In the genomic region with DNA sequence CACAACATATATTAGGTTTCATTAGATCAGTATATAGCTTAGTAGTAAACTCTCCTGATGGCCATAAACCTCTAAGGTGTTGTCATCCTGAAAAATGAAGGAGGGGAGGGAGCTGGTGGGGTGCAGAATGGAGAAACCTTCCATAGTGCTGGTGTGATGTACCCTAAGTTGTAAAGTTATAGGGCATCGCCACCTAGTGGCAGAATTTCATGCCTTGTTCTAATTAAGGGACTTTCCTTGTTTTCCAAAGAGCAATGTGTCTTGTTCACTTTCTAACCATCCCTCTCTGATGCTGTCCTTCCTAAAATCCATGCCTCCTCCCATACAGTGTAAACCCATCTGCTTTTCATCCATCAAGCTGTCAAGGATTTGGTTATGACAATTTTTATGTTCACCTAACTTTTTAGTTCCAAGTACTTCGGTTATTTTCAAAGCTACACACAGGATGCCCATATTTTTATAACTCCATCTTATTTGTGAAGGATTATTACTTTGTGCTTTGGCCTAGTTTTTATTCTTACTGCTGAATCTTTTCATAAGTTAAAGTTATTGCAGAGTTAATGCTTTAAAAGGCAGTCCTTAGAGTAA, we compare ENCODE assay signal across 8 cellular contexts. TPM values are rescaled to one million over a fixed set of nuclear protein-coding genes. Genes with fewer than 3 reads are reported as not detected.
DNase-seq lines count a peak whose midpoint lies in the region; ATAC-seq and TF ChIP-seq lines count a peak whose summit lies in the region.

No MANE protein-coding gene starts in this region.

- H2BK15ac ChIP-seq in neuronal stem cell (ENCODE audit: low read length), result no peak overlapping the region

- H3K4me2 ChIP-seq in neuronal stem cell (ENCODE audit: insufficient read depth, low read length, poor library complexity, severe bottlenecking), result no peak overlapping the region

- H3K4me3 ChIP-seq in HFF-Myc (replicated peaks; ENCODE audit: low read depth, low read length), result no peak overlapping the region
- no peak overlapping the region for H3K4me3 ChIP-seq in NT2/D1 (ENCODE audit: insufficient read length, low read depth)
- H3K4me3 ChIP-seq in foreskin fibroblast (ENCODE audit: low read depth in 1 of 2, low read length in 2 of 2), result no peak overlapping the region
- no peak overlapping the region for H3K4me3 ChIP-seq in psoas muscle
- H3K4me3 ChIP-seq in neuronal stem cell (ENCODE audit: low read length in 2 of 2), result no peak overlapping the region

- H3K14ac ChIP-seq in neuronal stem cell (ENCODE audit: low read length), result no peak overlapping the region

- DNase-seq in G401 (ENCODE audit: low spot score) (peak; percentile 71), HFF-Myc (ENCODE audit: extremely low read depth, low read depth) (no peak), NT2/D1 (ENCODE audit: low read depth, low spot score) (peak; percentile 20), foreskin fibroblast (peak; percentile 9 to 53), psoas muscle (no peak), neuronal stem cell (ENCODE audit: low spot score) (no peak), NCI-H187 (lab: John Stamatoyannopoulos, UW) (no peak)
- DNase-seq in activated T-cell treated with anti-CD3 and anti-CD28 coated beads, Interleukin-2, amount 50 U/mL, for 48 hours, result peak; percentile 49 to 61

- TF ChIP-seq CTCF in HFF-Myc (IDR thresholded peaks at IDR 0.05; ENCODE audit: low read depth, low read length, missing control alignments) (peak; percentile 40), foreskin fibroblast (IDR thresholded peaks at IDR 0.05; ENCODE audit: low read depth, low read length) (peak; percentile 40), psoas muscle (IDR thresholded peaks at IDR 0.05) (peak; percentile 68)

- H2BK5ac ChIP-seq in neuronal stem cell (ENCODE audit: low read length), result no peak overlapping the region

- ATAC-seq in psoas muscle, result peak in 3 of 4 donors; percentile 38 to 60 (median 39)

- H3K36me3 ChIP-seq in NT2/D1 (ENCODE audit: insufficient read depth, insufficient read length, low read length) (peaks cover 36% of the 10 kb centered on the region), psoas muscle (ENCODE audit: insufficient read depth in 1 of 2, low read depth in 1 of 2) (no peaks in the 10 kb centered on the region), neuronal stem cell (replicated peaks in 1 of 2; ENCODE audit: control insufficient read depth in 2 of 2, insufficient read depth in 2 of 2, low read length in 2 of 2) (peaks cover 0 to 47% of the 10 kb centered on the region in 2 donors)

- H3K23ac ChIP-seq in neuronal stem cell (ENCODE audit: low read depth, low read length, poor library complexity), result no peak overlapping the region

- H3K9ac ChIP-seq in NT2/D1 (ENCODE audit: insufficient read length, low read depth), result no peak overlapping the region
- H3K9ac ChIP-seq in neuronal stem cell (ENCODE audit: low read depth, low read length, poor library complexity), result no peak overlapping the region

- H2BK12ac ChIP-seq in neuronal stem cell (ENCODE audit: low read length), result no peak overlapping the region

- H2BK120ac ChIP-seq in neuronal stem cell (ENCODE audit: low read depth, low read length), result no peak overlapping the region

- no peak overlapping the region for H2AK5ac ChIP-seq in neuronal stem cell (ENCODE audit: low read depth, low read length)

- no peaks in the 10 kb centered on the region for H3K27me3 ChIP-seq in NT2/D1 (ENCODE audit: insufficient read depth, insufficient read length)
- H3K27me3 ChIP-seq in psoas muscle (ENCODE audit: insufficient read depth in 3 of 3, low read length in 2 of 3), result peaks cover 0 to 37% (median 0%) of the 10 kb centered on the region in 3 donors
- no peaks in the 10 kb centered on the region for H3K27me3 ChIP-seq in neuronal stem cell (ENCODE audit: control insufficient read depth in 3 of 3, insufficient read depth in 3 of 3, low read depth in 1 of 3, low read length in 3 of 3)

- no peak overlapping the region for H3K4ac ChIP-seq in neuronal stem cell (ENCODE audit: low read length)

- no peak overlapping the region for H4K91ac ChIP-seq in neuronal stem cell (ENCODE audit: low read depth, low read length, poor library complexity)

- intact Hi-C loops in psoas muscle (cut with DNase I), result no loop called here

- no peaks in the 10 kb centered on the region for H3K9me3 ChIP-seq in NT2/D1 (ENCODE audit: insufficient read depth, low read length)
- H3K9me3 ChIP-seq in psoas muscle, result no peaks in the 10 kb centered on the region
- H3K9me3 ChIP-seq in neuronal stem cell (replicated peaks in 1 of 2; ENCODE audit: control insufficient read depth in 2 of 2, insufficient read depth in 1 of 2, low read depth in 1 of 2, low read length in 2 of 2), result no peaks in the 10 kb centered on the region

- H3K79me1 ChIP-seq in neuronal stem cell (ENCODE audit: low read depth, low read length), result no peaks in the 10 kb centered on the region

- no peak overlapping the region for H2AFZ ChIP-seq in neuronal stem cell (ENCODE audit: low read length)

- in situ Hi-C loops in G401 (cut with HindIII; ENCODE audit: low sequenced_read_pairs), result no loop called here

- H3K4me1 ChIP-seq in NT2/D1 (ENCODE audit: insufficient read depth, insufficient read length), result no peaks in the 10 kb centered on the region
- no peaks in the 10 kb centered on the region for H3K4me1 ChIP-seq in psoas muscle
- H3K4me1 ChIP-seq in neuronal stem cell (ENCODE audit: control insufficient read depth in 2 of 2, insufficient read depth in 1 of 2, low read depth in 1 of 2, low read length in 2 of 2), result no peaks in the 10 kb centered on the region

- no peak overlapping the region for H3K18ac ChIP-seq in neuronal stem cell (ENCODE audit: low read length)

- WGBS in psoas muscle, 3 donors, result 41 to 56% (median 54%) methylated on average over 2 of the region's 2 CpGs
- no CpG with 5 or more reads among the region's 2 CpGs for WGBS in neuronal stem cell (ENCODE audit: extremely low coverage in 2 of 2, insufficient read length in 2 of 2, insufficient replicate concordance in 1 of 2), 2 donors

- H3K27ac ChIP-seq in psoas muscle (no peak overlapping the region), neuronal stem cell (replicated peaks; ENCODE audit: low read length) (no peak overlapping the region)

- no peak overlapping the region for H4K8ac ChIP-seq in neuronal stem cell (ENCODE audit: low read depth, low read length)

RNA-seq across cellular contexts. Expression of a gene that starts 4.5 kb away (rescaled TPM):
- 7.1 and 9.1 TPM in 2 replicates for total RNA-seq in G401 (2014; rRNA removed; shearing (Covaris generic))
- 10 to 100 TPM in 2 of 4 donors, 1 to 10 TPM in 2; 5.3 to 15.6 (median 8.5) TPM for total RNA-seq in psoas muscle
- 1 to 10 TPM; 5.2 to 7.7 (median 6.5) TPM for polyA plus RNA-seq in psoas muscle
- 113 TPM for polyA plus RNA-seq in neuronal stem cell (2013, experiment 1 of 2)
- 111 TPM for polyA plus RNA-seq in neuronal stem cell (2013, experiment 2 of 2)

Comparison
In these comparisons a context has a peak if more than half of its experiments do, and no peak if none do; other contexts are left out.
1. DNase-seq: peak in G401 (single experiment), NT2/D1 (single experiment), activated T-cell treated with anti-CD3 and anti-CD28 coated beads, Interleukin-2, amount 50 U/mL, for 48 hours (2 of 2) and foreskin fibroblast (2 of 2); none in HFF-Myc (single experiment), psoas muscle (0 of 2), neuronal stem cell (single experiment) and NCI-H187 (0 of 2).
2. Peak in every context shown above with its lines, with median percentiles within 50 percentile points of each other: CTCF ChIP-seq.